Comparison of ENCODE assay signal across 18 cellular contexts in genomic region chr2:203750669-203751068, GRCh38. TPM values are rescaled to one million over a fixed set of nuclear protein-coding genes. Genes with fewer than 3 reads are reported as not detected.
DNase-seq lines count a peak whose midpoint lies in the region; ATAC-seq, FAIRE-seq and TF ChIP-seq lines count a peak whose summit lies in the region.
"Had no signal": no experiment of that assay in that cellular context is flagged by ENCODE, and none has a peak within 500 bp of the region (broad histone marks: within the 10 kb centered on the region; RNA-seq: fewer than 3 reads in every experiment).

No MANE protein-coding gene starts in this region.

- H3K36me3 ChIP-seq in KOPT-K1 (ENCODE audit: insufficient read depth, low read length) (no peaks in the 10 kb centered on the region), kidney (ENCODE audit: control insufficient read depth in 1 of 2, insufficient read depth in 2 of 2, low read length in 2 of 2) (no peaks in the 10 kb centered on the region)

- peaks cover 68% of the 10 kb centered on the region for H3K4me1 Mint-ChIP-seq in activated T-cell treated with anti-CD3 and anti-CD28 coated beads, Interleukin-2, amount 50 U/mL, for 24 hours (ENCODE audit: low read depth)
- peaks cover 59% of the 10 kb centered on the region for H3K4me1 Mint-ChIP-seq in activated T-helper 1 cell treated with anti-CD3 and anti-CD28 coated beads, Interleukin-12 subunit alpha, Interleukin-12 subunit beta, Interleukin-2, Interleukin-4 antibody, amounts not matched to agents 30 ng/mL and 10 ng/mL and 1 ng/mL, durations not matched to agents 14 hours and 24 hours and 36 hours (ENCODE audit: low read depth)

- no peak for DNase-seq in activated T-cell treated with anti-CD3 and anti-CD28 coated beads, Interleukin-2, amount 50 U/mL, for 24 hours
- DNase-seq in activated T-cell treated with anti-CD3 and anti-CD28 coated beads, Interleukin-2, amount 50 U/mL, for 48 hours = no peak
- no peak for DNase-seq in activated T-helper 1 cell treated with anti-CD3 and anti-CD28 coated beads, Interleukin-12 subunit alpha, Interleukin-12 subunit beta, Interleukin-2, Interleukin-4 antibody, amounts not matched to agents 30 ng/mL and 10 ng/mL and 1 ng/mL, durations not matched to agents 14 hours and 24 hours and 36 hours (ENCODE audit: low spot score)
- DNase-seq in kidney = no peak
- no peak for DNase-seq in stimulated activated CD4-positive, alpha-beta T cell treated with anti-CD3 and anti-CD28 coated beads, Interleukin-15, amount 100 ng/mL, for 24 hours
- DNase-seq: ACHN, HFFc6, KBM-7, NCI-H1092, NCI-H2107, NCI-H446, NCI-H748 treated with DMSO at 0.1 percent for 48 hours, PC-9 had no signal

- H3K9ac ChIP-seq in kidney (ENCODE audit: low read length in 2 of 2) = no peak overlapping the region

- peaks cover 66% of the 10 kb centered on the region for H3K36me3 Mint-ChIP-seq in activated T-cell treated with anti-CD3 and anti-CD28 coated beads, Interleukin-2, amount 50 U/mL, for 24 hours (ENCODE audit: low read depth)
- peaks cover 57% of the 10 kb centered on the region for H3K36me3 Mint-ChIP-seq in activated T-helper 1 cell treated with anti-CD3 and anti-CD28 coated beads, Interleukin-12 subunit alpha, Interleukin-12 subunit beta, Interleukin-2, Interleukin-4 antibody, amounts not matched to agents 30 ng/mL and 10 ng/mL and 1 ng/mL, durations not matched to agents 14 hours and 24 hours and 36 hours (ENCODE audit: low read depth)

- H3K27ac ChIP-seq in KOPT-K1 (ENCODE audit: low read depth, low read length, poor library complexity, severe bottlenecking) = peak overlapping the region; percentile 34
- H3K27ac ChIP-seq in kidney (ENCODE audit: low read depth in 2 of 2, low read length in 2 of 2) = no peak overlapping the region
- H3K27ac ChIP-seq: PC-9 had no signal

- no peak overlapping the region for H3K4me3 ChIP-seq in kidney (ENCODE audit: low read length in 2 of 2)
- H3K4me3 ChIP-seq: PC-9 had no signal

- H3K9me3 ChIP-seq in KOPT-K1 (ENCODE audit: insufficient read depth, low read length, poor library complexity, severe bottlenecking) = peaks cover 21% of the 10 kb centered on the region
- H3K9me3 ChIP-seq in kidney (ENCODE audit: control insufficient read depth in 1 of 2, low read length in 2 of 2) = no peaks in the 10 kb centered on the region

- peaks cover 23% of the 10 kb centered on the region for H3K9me3 Mint-ChIP-seq in activated T-cell treated with anti-CD3 and anti-CD28 coated beads, Interleukin-2, amount 50 U/mL, for 24 hours
- peaks cover 17% of the 10 kb centered on the region for H3K9me3 Mint-ChIP-seq in activated T-helper 1 cell treated with anti-CD3 and anti-CD28 coated beads, Interleukin-12 subunit alpha, Interleukin-12 subunit beta, Interleukin-2, Interleukin-4 antibody, amounts not matched to agents 30 ng/mL and 10 ng/mL and 1 ng/mL, durations not matched to agents 14 hours and 24 hours and 36 hours

- H3K4me1 ChIP-seq in kidney (ENCODE audit: control insufficient read depth in 1 of 2, insufficient read depth in 1 of 2, low read depth in 1 of 2, low read length in 2 of 2) = no peaks in the 10 kb centered on the region

- intact Hi-C loops in activated T-helper 1 cell treated with anti-CD3 and anti-CD28 coated beads, Interleukin-12 subunit alpha, Interleukin-12 subunit beta, Interleukin-2, Interleukin-4 antibody, amounts not matched to agents 30 ng/mL and 10 ng/mL and 1 ng/mL, durations not matched to agents 14 hours and 24 hours and 36 hours (cut with micrococcal nuclease) = no loop called here
- intact Hi-C loops in kidney (cut with DNase I) = no loop called here

- no peak for TF ChIP-seq CTCF in kidney (IDR thresholded peaks at IDR 0.05; ENCODE audit: borderline replicate concordance, extremely low read depth, insufficient read depth)

- peak; percentile 13 for FAIRE-seq in kidney (lab: Jason Lieb, UNC)
- FAIRE-seq: H1 had no signal

- no peaks in the 10 kb centered on the region for H3K27me3 Mint-ChIP-seq in activated T-cell treated with anti-CD3 and anti-CD28 coated beads, Interleukin-2, amount 50 U/mL, for 24 hours
- H3K27me3 Mint-ChIP-seq in activated T-helper 1 cell treated with anti-CD3 and anti-CD28 coated beads, Interleukin-12 subunit alpha, Interleukin-12 subunit beta, Interleukin-2, Interleukin-4 antibody, amounts not matched to agents 30 ng/mL and 10 ng/mL and 1 ng/mL, durations not matched to agents 14 hours and 24 hours and 36 hours (ENCODE audit: insufficient read depth) = no peaks in the 10 kb centered on the region

- peak overlapping the region; percentile 88 for H3K27ac Mint-ChIP-seq in activated T-cell treated with anti-CD3 and anti-CD28 coated beads, Interleukin-2, amount 50 U/mL, for 24 hours
- H3K27ac Mint-ChIP-seq in activated T-helper 1 cell treated with anti-CD3 and anti-CD28 coated beads, Interleukin-12 subunit alpha, Interleukin-12 subunit beta, Interleukin-2, Interleukin-4 antibody, amounts not matched to agents 30 ng/mL and 10 ng/mL and 1 ng/mL, durations not matched to agents 14 hours and 24 hours and 36 hours = peak overlapping the region; percentile 29
- H3K27ac Mint-ChIP-seq: HFFc6 had no signal

- peak overlapping the region; percentile 4 for H3K4me3 Mint-ChIP-seq in activated T-cell treated with anti-CD3 and anti-CD28 coated beads, Interleukin-2, amount 50 U/mL, for 24 hours
- H3K4me3 Mint-ChIP-seq in activated T-helper 1 cell treated with anti-CD3 and anti-CD28 coated beads, Interleukin-12 subunit alpha, Interleukin-12 subunit beta, Interleukin-2, Interleukin-4 antibody, amounts not matched to agents 30 ng/mL and 10 ng/mL and 1 ng/mL, durations not matched to agents 14 hours and 24 hours and 36 hours = no peak overlapping the region
- H3K4me3 Mint-ChIP-seq: HFFc6 had no signal

- no peak for ATAC-seq in GM19324 (IDR thresholded peaks at IDR 0.05; ENCODE audit: low FRiP score, unreplicated experiment)

RNA-seq across cellular contexts. Expression of gene CD28, which starts 44.2 kb away (rescaled TPM):
- total RNA-seq in activated T-helper 1 cell treated with anti-CD3 and anti-CD28 coated beads, Interleukin-12 subunit alpha, Interleukin-12 subunit beta, Interleukin-2, Interleukin-4 antibody, amounts not matched to agents 30 ng/mL and 10 ng/mL and 1 ng/mL, durations not matched to agents 14 hours and 24 hours and 36 hours = 132 and 133 TPM in 2 replicates
- 4.7 TPM for total RNA-seq in kidney
- polyA plus RNA-seq in kidney (ENCODE audit: insufficient read depth, low read depth, low replicate concordance) = 0.37 TPM
- total RNA-seq: Daoy, H1, HFFc6, M059J, PC-9 had no signal
- polyA plus RNA-seq: H1 had no signal

Comparison
In these comparisons a context has a peak if more than half of its experiments do, and no peak if none do; other contexts are left out.
1. RNA of gene CD28, which starts 44.2 kb away (total RNA-seq): 132 to 133 TPM in activated T-helper 1 cell treated with anti-CD3 and anti-CD28 coated beads, Interleukin-12 subunit alpha, Interleukin-12 subunit beta, Interleukin-2, Interleukin-4 antibody, amounts not matched to agents 30 ng/mL and 10 ng/mL and 1 ng/mL, durations not matched to agents 14 hours and 24 hours and 36 hours; 4.7 TPM in kidney (single experiment); every median in the first group is over 10 times any median in the second.